In genomic region chr13:38575427-38575826, GRCh38 we compare ENCODE assay signal across 16 cellular contexts.
DNase-seq lines count a peak whose midpoint lies in the region; ATAC-seq and TF ChIP-seq lines count a peak whose summit lies in the region.
"Had no signal": no experiment of that assay in that cellular context is flagged by ENCODE, and none has a peak within 500 bp of the region (broad histone marks: within the 10 kb centered on the region; RNA-seq: fewer than 3 reads in every experiment).

No MANE protein-coding gene starts in this region.

- H3K9ac ChIP-seq in adipocyte (ENCODE audit: low read length): no peak overlapping the region
- H3K9ac ChIP-seq: BLaER1 had no signal

- H3K27me3 ChIP-seq in adipocyte (replicated peaks; ENCODE audit: control insufficient read depth, insufficient read depth, low read length): no peaks in the 10 kb centered on the region
- H3K27me3 ChIP-seq: BE2C, BLaER1 had no signal

- intact Hi-C loops in left colon (cut with DNase I, micrococcal nuclease): no loop called here

- POLR2A ChIA-PET in HEK293T (lab: Yijun Ruan, JAX): no interaction called here

- peak; percentile 75 for ATAC-seq in left colon
- ATAC-seq in GM18517 (IDR thresholded peaks at IDR 0.05; ENCODE audit: unreplicated experiment): no peak

- no peaks in the 10 kb centered on the region for H3K36me3 ChIP-seq in adipocyte (ENCODE audit: control insufficient read depth, insufficient read depth, low read length, severe bottlenecking)
- H3K36me3 ChIP-seq: BE2C, BLaER1 had no signal

- no peaks in the 10 kb centered on the region for H3K4me1 ChIP-seq in adipocyte (ENCODE audit: control insufficient read depth, insufficient read depth, low read length)
- H3K4me1 ChIP-seq: BE2C, BLaER1 had no signal

- DNase-seq in adipocyte (ENCODE audit: low read depth) (peak; percentile 1), left colon (no peak), NCI-H2081 (lab: John Stamatoyannopoulos, UW) (no peak), HEK293T (ENCODE audit: extremely low spot score) (no peak)
- DNase-seq: 8988T; ACHN; BE2C; C1 segment of cervical spinal cord; CD4-positive, alpha-beta memory T cell; CD4-positive, CD25-positive, alpha-beta regulatory T cell; CD8-positive, alpha-beta memory T cell; COR-L47; DMS79 treated with DMSO at 0.1 percent for 48 hours; GF-D8 had no signal

- no peak overlapping the region for H3K4me3 ChIP-seq in adipocyte (ENCODE audit: low read length)
- H3K4me3 ChIP-seq: BLaER1 had no signal

- CTCF ChIA-PET in HEK293T (lab: Yijun Ruan, JAX): interaction anchor here (0.6 kb wide), 2 partner anchors 712 to 729 kb away, joined by 3 to 5 read pairs; no protein-coding TSS in a partner anchor

- no peaks in the 10 kb centered on the region for H3K9me3 ChIP-seq in adipocyte (ENCODE audit: control insufficient read depth, low read length)
- H3K9me3 ChIP-seq: BE2C, BLaER1 had no signal

TF ChIP-seq in HEK293T, 16 proteins besides CTCF, POLR2A, EP300 and RAD21:
- TF ChIP-seq FOXA1 (IDR thresholded peaks at IDR 0.05) (no peak), ZNF384 (IDR thresholded peaks at IDR 0.05) (no peak), TARDBP (IDR thresholded peaks at IDR 0.05) (no peak), FOXK2 (IDR thresholded peaks at IDR 0.05) (no peak), ELF4 (IDR thresholded peaks at IDR 0.05) (no peak), BHLHE40 (IDR thresholded peaks at IDR 0.05; ENCODE audit: borderline replicate concordance) (no peak), CTBP1 (IDR thresholded peaks at IDR 0.05; ENCODE audit: borderline replicate concordance) (no peak), NFRKB (IDR thresholded peaks at IDR 0.05) (no peak), ARNT (IDR thresholded peaks at IDR 0.05) (no peak), L3MBTL2 (conservative IDR thresholded peaks at IDR 0.05) (no peak), HDGF (IDR thresholded peaks at IDR 0.05; ENCODE audit: borderline replicate concordance) (no peak), SP1 (IDR thresholded peaks at IDR 0.05) (no peak), FOXM1 (IDR thresholded peaks at IDR 0.05; ENCODE audit: borderline replicate concordance) (no peak)
